ENCODE assay signal across 8 cellular contexts in genomic region chr12:123269395-123269892, GRCh38. TPM values are rescaled to one million over a fixed set of nuclear protein-coding genes. Genes with fewer than 3 reads are reported as not detected.
DNase-seq lines count a peak whose midpoint lies in the region; ATAC-seq and FAIRE-seq lines count a peak whose summit lies in the region.

No MANE protein-coding gene starts in this region.

- no peaks in the 10 kb centered on the region for H3K36me3 Mint-ChIP-seq in activated naive CD8-positive, alpha-beta T cell
- no peaks in the 10 kb centered on the region for H3K36me3 Mint-ChIP-seq in natural killer cell treated with Interleukin-12 subunit alpha and Interleukin-12 subunit beta and Interleukin-15 and Interleukin-18, amount 100 ng/mL, for 72 hours

- no peaks in the 10 kb centered on the region for H3K9me3 Mint-ChIP-seq in activated naive CD8-positive, alpha-beta T cell (ENCODE audit: low read depth)
- no peaks in the 10 kb centered on the region for H3K9me3 Mint-ChIP-seq in natural killer cell treated with Interleukin-12 subunit alpha and Interleukin-12 subunit beta and Interleukin-15 and Interleukin-18, amount 100 ng/mL, for 72 hours

- no peaks in the 10 kb centered on the region for H3K4me1 ChIP-seq in urinary bladder (ENCODE audit: insufficient read depth)

- FAIRE-seq in frontal cortex (lab: Jason Lieb, UNC), result no peak

- no peaks in the 10 kb centered on the region for H3K27me3 Mint-ChIP-seq in activated naive CD8-positive, alpha-beta T cell
- no peaks in the 10 kb centered on the region for H3K27me3 Mint-ChIP-seq in natural killer cell treated with Interleukin-12 subunit alpha and Interleukin-12 subunit beta and Interleukin-15 and Interleukin-18, amount 100 ng/mL, for 72 hours

- ATAC-seq in natural killer cell treated with Interleukin-12 subunit alpha and Interleukin-12 subunit beta and Interleukin-15 and Interleukin-18, amount 100 ng/mL, for 72 hours, result peak in 1 of 2 donors; percentile 7

- peak overlapping the region; percentile 41 for H3K27ac Mint-ChIP-seq in activated naive CD8-positive, alpha-beta T cell
- H3K27ac Mint-ChIP-seq in natural killer cell treated with Interleukin-12 subunit alpha and Interleukin-12 subunit beta and Interleukin-15 and Interleukin-18, amount 100 ng/mL, for 72 hours, result no peak overlapping the region

- WGBS in urinary bladder, result 4% methylated on average over 32 of the region's 32 CpGs

- peak overlapping the region; percentile 91 for H3K4me3 Mint-ChIP-seq in activated naive CD8-positive, alpha-beta T cell
- H3K4me3 Mint-ChIP-seq in natural killer cell treated with Interleukin-12 subunit alpha and Interleukin-12 subunit beta and Interleukin-15 and Interleukin-18, amount 100 ng/mL, for 72 hours, result peak overlapping the region; percentile 76

- H3K27ac ChIP-seq in urinary bladder (ENCODE audit: low read depth), result peak overlapping the region; percentile 81

- H3K4me3 ChIP-seq in GM08714 (ENCODE audit: low read length) (peak overlapping the region; percentile 85; the same call in 1 of the 2 replicates), urinary bladder (ENCODE audit: low read depth, low read length) (peak overlapping the region; percentile 98)

- DNase-seq in NCI-H2227 (lab: John Stamatoyannopoulos, UW; ENCODE audit: unreplicated experiment) (peak; percentile 84), frontal cortex (ENCODE audit: low spot score in 2 of 2) (peak; percentile 78 to 85), HuH-7.5 (ENCODE audit: low spot score) (no peak), NCI-H187 (lab: John Stamatoyannopoulos, UW) (no peak)
- DNase-seq in natural killer cell treated with Interleukin-12 subunit alpha and Interleukin-12 subunit beta and Interleukin-15 and Interleukin-18, amount 100 ng/mL, for 72 hours (ENCODE audit: low spot score), result no peak

- H3K36me3 ChIP-seq in urinary bladder (ENCODE audit: insufficient read depth), result no peaks in the 10 kb centered on the region

- peaks cover 25% of the 10 kb centered on the region for H3K4me1 Mint-ChIP-seq in activated naive CD8-positive, alpha-beta T cell (ENCODE audit: low read depth)
- peaks cover 6 to 20% of the 10 kb centered on the region in 2 donors for H3K4me1 Mint-ChIP-seq in natural killer cell treated with Interleukin-12 subunit alpha and Interleukin-12 subunit beta and Interleukin-15 and Interleukin-18, amount 100 ng/mL, for 72 hours (ENCODE audit: low read depth in 2 of 2)

RNA-seq across cellular contexts. Expression of gene CDK2AP1, which starts 2.2 kb away (rescaled TPM):
- total RNA-seq in frontal cortex, result 68.1 TPM
- 10 to 100 TPM; 22.4 to 32.0 TPM for total RNA-seq in natural killer cell treated with Interleukin-12 subunit alpha and Interleukin-12 subunit beta and Interleukin-15 and Interleukin-18, amount 100 ng/mL, for 72 hours
- 120 TPM for total RNA-seq in urinary bladder
- polyA plus RNA-seq in urinary bladder, result 97.3 TPM

RNA-seq across cellular contexts. Expression of gene MTRFR, which starts 36.2 kb away (rescaled TPM):
- total RNA-seq in frontal cortex, result 20.4 TPM
- 10 to 100 TPM; 17.9 to 37.6 TPM for total RNA-seq in natural killer cell treated with Interleukin-12 subunit alpha and Interleukin-12 subunit beta and Interleukin-15 and Interleukin-18, amount 100 ng/mL, for 72 hours
- 16.4 TPM for total RNA-seq in urinary bladder
- 11.8 TPM for polyA plus RNA-seq in urinary bladder

RNA-seq across cellular contexts. Expression of gene MPHOSPH9, which starts 36.5 kb away (rescaled TPM):
- total RNA-seq in frontal cortex (96.2 TPM), urinary bladder (88.8 TPM)
- total RNA-seq in natural killer cell treated with Interleukin-12 subunit alpha and Interleukin-12 subunit beta and Interleukin-15 and Interleukin-18, amount 100 ng/mL, for 72 hours, result 100 to 1,000 TPM in 1 of 2 donors, 10 to 100 TPM in 1; 50.1 to 117 TPM
- polyA plus RNA-seq in urinary bladder, result 6.2 TPM

Comparison
In these comparisons a context has a peak if more than half of its experiments do, and no peak if none do; other contexts are left out.
1. DNase-seq: peak in NCI-H2227 (single experiment) and frontal cortex (2 of 2); none in natural killer cell treated with Interleukin-12 subunit alpha and Interleukin-12 subunit beta and Interleukin-15 and Interleukin-18, amount 100 ng/mL, for 72 hours (single experiment), HuH-7.5 (single experiment) and NCI-H187 (0 of 2).